ENCODE assay signal across 16 cellular contexts in genomic region chr10:100738055-100738827, GRCh38. TPM values are rescaled to one million over a fixed set of nuclear protein-coding genes. Genes with fewer than 3 reads are reported as not detected.
DNase-seq lines count a peak whose midpoint lies in the region; ATAC-seq and TF ChIP-seq lines count a peak whose summit lies in the region.
"Had no signal": no experiment of that assay in that cellular context is flagged by ENCODE, and none has a peak within 500 bp of the region (broad histone marks: within the 10 kb centered on the region; RNA-seq: fewer than 3 reads in every experiment).

No MANE protein-coding gene starts in this region.

- H3K27ac Mint-ChIP-seq in T-helper 2 cell treated with Interferon-gamma antibody and Interleukin-4, amounts not matched to agents 5 μg/mL and 100 μg/mL, for 36 hours: no peak overlapping the region

- peaks cover 94% of the 10 kb centered on the region for H3K27me3 Mint-ChIP-seq in T-helper 2 cell treated with Interferon-gamma antibody and Interleukin-4, amounts not matched to agents 5 μg/mL and 100 μg/mL, for 36 hours (ENCODE audit: low read depth)

- H3K27ac ChIP-seq in osteoblast (ENCODE audit: low read depth, low read length) (no peak overlapping the region), tibial nerve (no peak overlapping the region)
- H3K27ac ChIP-seq: right atrium auricular region, tibial artery had no signal

- no peaks in the 10 kb centered on the region for H3K9me3 ChIP-seq in NT2/D1 (ENCODE audit: insufficient read depth, low read length)
- no peaks in the 10 kb centered on the region for H3K9me3 ChIP-seq in osteoblast (ENCODE audit: low read depth, low read length)
- H3K9me3 ChIP-seq in tibial nerve: no peaks in the 10 kb centered on the region
- H3K9me3 ChIP-seq: right atrium auricular region, tibial artery had no signal

- H3K4me2 ChIP-seq in osteoblast (ENCODE audit: insufficient read depth, low read length): no peak overlapping the region

- no peak for TF ChIP-seq EP300 in tibial nerve (IDR thresholded peaks at IDR 0.05)

- H2AFZ ChIP-seq in osteoblast (ENCODE audit: low read length): no peak overlapping the region

- H3K9ac ChIP-seq in NT2/D1 (ENCODE audit: insufficient read length, low read depth): no peak overlapping the region

- no peak for DNase-seq in T-helper 2 cell treated with Interferon-gamma antibody and Interleukin-4, amounts not matched to agents 5 μg/mL and 100 μg/mL, for 36 hours (ENCODE audit: low spot score)
- DNase-seq in T-helper 2 cell (no peak), NT2/D1 (ENCODE audit: low read depth, low spot score) (no peak), epithelial cell of proximal tubule (ENCODE audit: low read depth) (no peak), osteoblast (ENCODE audit: insufficient read length, low spot score, missing footprints) (peak; percentile 76), tibial nerve (ENCODE audit: low spot score in 2 of 2) (no peak), CD1c-positive myeloid dendritic cell (ENCODE audit: extremely low spot score) (no peak)
- DNase-seq: effector CD8-positive, alpha-beta T cell; KG1; NCI-H2029 treated with DMSO at 0.1 percent for 48 hours; tibial artery had no signal

- H3K4me1 Mint-ChIP-seq in T-helper 2 cell treated with Interferon-gamma antibody and Interleukin-4, amounts not matched to agents 5 μg/mL and 100 μg/mL, for 36 hours (ENCODE audit: low read depth): peaks cover 9% of the 10 kb centered on the region

- no peaks in the 10 kb centered on the region for H3K9me3 Mint-ChIP-seq in T-helper 2 cell treated with Interferon-gamma antibody and Interleukin-4, amounts not matched to agents 5 μg/mL and 100 μg/mL, for 36 hours

- no peaks in the 10 kb centered on the region for H3K79me2 ChIP-seq in osteoblast (ENCODE audit: insufficient read depth, low read length)

- no peak for ATAC-seq in HG03457 (IDR thresholded peaks at IDR 0.05; ENCODE audit: unreplicated experiment)
- ATAC-seq: activated CD4-positive, CD25-positive, alpha-beta regulatory T cell treated with anti-CD3 and anti-CD28 coated beads, Interleukin-2, amount 50 U/mL, for 24 hours had no signal

- H3K4me3 ChIP-seq in NT2/D1 (ENCODE audit: insufficient read length, low read depth) (peak overlapping the region; percentile 21), epithelial cell of proximal tubule (ENCODE audit: low read depth, low read length) (peak overlapping the region; percentile 84), osteoblast (ENCODE audit: insufficient read depth, low read length) (no peak overlapping the region), tibial nerve (no peak overlapping the region)

- H3K36me3 Mint-ChIP-seq in T-helper 2 cell treated with Interferon-gamma antibody and Interleukin-4, amounts not matched to agents 5 μg/mL and 100 μg/mL, for 36 hours (ENCODE audit: low read depth): peaks cover 2% of the 10 kb centered on the region

- H3K4me3 Mint-ChIP-seq in T-helper 2 cell treated with Interferon-gamma antibody and Interleukin-4, amounts not matched to agents 5 μg/mL and 100 μg/mL, for 36 hours: peak overlapping the region; percentile 39

- TF ChIP-seq CTCF in epithelial cell of proximal tubule (conservative IDR thresholded peaks at IDR 0.05; ENCODE audit: low read depth, low read length) (no peak), osteoblast (IDR thresholded peaks at IDR 0.05; ENCODE audit: extremely low read depth, low read depth, low read length) (no peak), tibial nerve (IDR thresholded peaks at IDR 0.05) (no peak)

- no peak for TF ChIP-seq POLR2A in tibial nerve (IDR thresholded peaks at IDR 0.05)

- H3K36me3 ChIP-seq in NT2/D1 (ENCODE audit: insufficient read depth, insufficient read length, low read length): no peaks in the 10 kb centered on the region
- H3K36me3 ChIP-seq in osteoblast (ENCODE audit: insufficient read depth, low read length): no peaks in the 10 kb centered on the region
- no peaks in the 10 kb centered on the region for H3K36me3 ChIP-seq in tibial nerve
- H3K36me3 ChIP-seq: right atrium auricular region, tibial artery had no signal

- H4K20me1 ChIP-seq in osteoblast (ENCODE audit: insufficient read depth, low read length): no peaks in the 10 kb centered on the region

- H3K4me1 ChIP-seq in NT2/D1 (ENCODE audit: insufficient read depth, insufficient read length) (peaks cover 4% of the 10 kb centered on the region), osteoblast (ENCODE audit: insufficient read depth, low read length) (no peaks in the 10 kb centered on the region), tibial nerve (peaks cover 0 to 66% (median 13%) of the 10 kb centered on the region in 4 donors)

- peaks cover 100% of the 10 kb centered on the region for H3K27me3 ChIP-seq in NT2/D1 (ENCODE audit: insufficient read depth, insufficient read length)
- H3K27me3 ChIP-seq in osteoblast (ENCODE audit: insufficient read depth, low read length): peaks cover 98% of the 10 kb centered on the region
- H3K27me3 ChIP-seq in tibial nerve: peaks cover 9 to 100% of the 10 kb centered on the region in 2 donors

- 8 to 11% methylated on average over 20 of the region's 21 CpGs for WGBS in tibial nerve, 2 donors

RNA-seq across cellular contexts. Expression of gene PAX2, which starts 7.1 kb away (rescaled TPM):
- total RNA-seq in epithelial cell of proximal tubule (7.5 and 20.2 TPM in 2 replicates), osteoblast (not detected in 2 replicates), tibial nerve (not detected)
- total RNA-seq: A172, Daoy, right atrium auricular region had no signal

Comparison
In these comparisons a context has a peak if more than half of its experiments do, and no peak if none do; other contexts are left out.
1. H3K4me3 ChIP-seq: peak in NT2/D1 (single experiment) and epithelial cell of proximal tubule (single experiment); none in osteoblast (single experiment) and tibial nerve (0 of 4).